28 cellular contexts compared by ENCODE assay signal in genomic region chr12:88306471-88307069, GRCh38.
DNase-seq lines count a peak whose midpoint lies in the region; ATAC-seq, FAIRE-seq and TF ChIP-seq lines count a peak whose summit lies in the region.
"Had no signal": no experiment of that assay in that cellular context is flagged by ENCODE, and none has a peak within 500 bp of the region (broad histone marks: within the 10 kb centered on the region; RNA-seq: fewer than 3 reads in every experiment).

No MANE protein-coding gene starts in this region.

- H3K4me1 Mint-ChIP-seq in astrocyte (ENCODE audit: low read depth, unreplicated experiment), result peaks cover 28% of the 10 kb centered on the region
- H3K4me1 Mint-ChIP-seq in activated CD4-positive, alpha-beta memory T cell treated with anti-CD3 and anti-CD28 coated beads, Interleukin-2, amount 10 ng/mL, durations not matched to agents 7 days and 5 days, result peaks cover 6% of the 10 kb centered on the region
- H3K4me1 Mint-ChIP-seq: activated naive CD8-positive, alpha-beta T cell treated with anti-CD3 and anti-CD28 coated beads for 36 hours; CD14-positive monocyte; T-cell had no signal

- H2AFZ ChIP-seq in astrocyte (ENCODE audit: low read depth, low read length), result no peak overlapping the region

- no peaks in the 10 kb centered on the region for H3K27me3 ChIP-seq in astrocyte (ENCODE audit: insufficient read depth, low read length)
- H3K27me3 ChIP-seq: left lung, SJCRH30, vagina had no signal

- POLR2A ChIA-PET in activated CD4-positive, alpha-beta memory T cell treated with anti-CD3 and anti-CD28 coated beads, Interleukin-2, amount 10 ng/mL, durations not matched to agents 7 days and 5 days (lab: Charles Lee), result no interaction called here

- TF ChIP-seq CTCF in astrocyte (IDR thresholded peaks at IDR 0.05; ENCODE audit: insufficient read depth, low read depth, low read length), result no peak
- TF ChIP-seq CTCF in omental fat pad (IDR thresholded peaks at IDR 0.05), result no peak

- no peak overlapping the region for H3K27ac Mint-ChIP-seq in astrocyte (ENCODE audit: unreplicated experiment)
- no peak overlapping the region for H3K27ac Mint-ChIP-seq in activated CD4-positive, alpha-beta memory T cell treated with anti-CD3 and anti-CD28 coated beads, Interleukin-2, amount 10 ng/mL, durations not matched to agents 7 days and 5 days
- H3K27ac Mint-ChIP-seq: activated naive CD8-positive, alpha-beta T cell treated with anti-CD3 and anti-CD28 coated beads for 36 hours; CD14-positive monocyte; naive thymus-derived CD4-positive, alpha-beta T cell; T-cell had no signal

- no peak overlapping the region for H3K4me2 ChIP-seq in astrocyte (ENCODE audit: low read length)

- H3K79me2 ChIP-seq in astrocyte (ENCODE audit: insufficient read depth, low read length), result no peaks in the 10 kb centered on the region

- no peak overlapping the region for H3K9ac ChIP-seq in astrocyte (ENCODE audit: low read length)

- CTCF ChIA-PET in activated CD4-positive, alpha-beta memory T cell treated with anti-CD3 and anti-CD28 coated beads, Interleukin-2, amount 10 ng/mL, durations not matched to agents 7 days and 5 days (lab: Charles Lee), result no interaction called here

- H3K9me3 Mint-ChIP-seq in astrocyte (ENCODE audit: unreplicated experiment), result no peaks in the 10 kb centered on the region
- H3K9me3 Mint-ChIP-seq in activated CD4-positive, alpha-beta memory T cell treated with anti-CD3 and anti-CD28 coated beads, Interleukin-2, amount 10 ng/mL, durations not matched to agents 7 days and 5 days, result no peaks in the 10 kb centered on the region
- H3K9me3 Mint-ChIP-seq: activated naive CD8-positive, alpha-beta T cell treated with anti-CD3 and anti-CD28 coated beads for 36 hours had no signal

- peak; percentile 90 for DNase-seq in NCI-H226
- no peak for DNase-seq in astrocyte (ENCODE audit: low read depth)
- DNase-seq in omental fat pad (ENCODE audit: low spot score), result no peak
- DNase-seq in NCI-H2107 treated with DMSO at 0.1 percent for 48 hours (lab: John Stamatoyannopoulos, UW; ENCODE audit: unreplicated experiment), result no peak
- no peak for DNase-seq in activated CD4-positive, alpha-beta memory T cell treated with anti-CD3 and anti-CD28 coated beads, Interleukin-2, amount 10 ng/mL, durations not matched to agents 7 days and 5 days
- DNase-seq in stimulated activated CD4-positive, alpha-beta T cell treated with anti-CD3 and anti-CD28 coated beads, Interleukin-15, amount 100 ng/mL, for 24 hours, result no peak
- DNase-seq: activated CD4-positive, alpha-beta T cell treated with anti-CD3 and anti-CD28 coated beads for 4 hours; activated CD8-positive, alpha-beta memory T cell treated with anti-CD3 and anti-CD28 coated beads for 24 hours; activated effector memory CD4-positive, alpha-beta T cell treated with Interleukin-2 at 50 U/mL for 16 hours; activated naive CD8-positive, alpha-beta T cell treated with anti-CD3 and anti-CD28 coated beads for 36 hours; Kasumi-1; left lung; naive thymus-derived CD4-positive, alpha-beta T cell; NCI-H1694 treated with DMSO at 0.1 percent for 48 hours; NCI-H2171; NCI-H524 treated with DMSO at 0.1 percent for 48 hours; occipital lobe; SJCRH30; stimulated activated naive CD4-positive, alpha-beta T cell treated with Interleukin-2 at 50 U/mL for 16 hours; T-cell had no signal

- H3K36me3 Mint-ChIP-seq in astrocyte (ENCODE audit: low read depth, unreplicated experiment), result no peaks in the 10 kb centered on the region
- no peaks in the 10 kb centered on the region for H3K36me3 Mint-ChIP-seq in activated CD4-positive, alpha-beta memory T cell treated with anti-CD3 and anti-CD28 coated beads, Interleukin-2, amount 10 ng/mL, durations not matched to agents 7 days and 5 days (ENCODE audit: low read depth)
- H3K36me3 Mint-ChIP-seq: activated naive CD8-positive, alpha-beta T cell treated with anti-CD3 and anti-CD28 coated beads for 36 hours; CD14-positive monocyte; naive thymus-derived CD4-positive, alpha-beta T cell; T-cell had no signal

- peaks cover 26% of the 10 kb centered on the region for H3K4me1 ChIP-seq in astrocyte (ENCODE audit: insufficient read depth, low read length)
- H3K4me1 ChIP-seq: left lung, vagina had no signal

- no peak overlapping the region for H3K4me3 Mint-ChIP-seq in astrocyte (ENCODE audit: unreplicated experiment)
- H3K4me3 Mint-ChIP-seq in activated CD4-positive, alpha-beta memory T cell treated with anti-CD3 and anti-CD28 coated beads, Interleukin-2, amount 10 ng/mL, durations not matched to agents 7 days and 5 days, result no peak overlapping the region
- H3K4me3 Mint-ChIP-seq: activated naive CD8-positive, alpha-beta T cell treated with anti-CD3 and anti-CD28 coated beads for 36 hours; CD14-positive monocyte; naive thymus-derived CD4-positive, alpha-beta T cell; T-cell had no signal

- ATAC-seq in GM21717 (IDR thresholded peaks at IDR 0.05; ENCODE audit: unreplicated experiment) (peak; percentile 51), omental fat pad (ENCODE audit: low FRiP score) (peak; percentile 64), GM21529 (IDR thresholded peaks at IDR 0.05; ENCODE audit: unreplicated experiment) (no peak)
- ATAC-seq: left lung; naive thymus-derived CD4-positive, alpha-beta T cell; T-cell had no signal

- no peaks in the 10 kb centered on the region for H4K20me1 ChIP-seq in astrocyte (ENCODE audit: insufficient read depth, low read length)

- no peaks in the 10 kb centered on the region for H3K27me3 Mint-ChIP-seq in astrocyte (ENCODE audit: low read depth, unreplicated experiment)
- peaks cover under 1% of the 10 kb centered on the region for H3K27me3 Mint-ChIP-seq in activated CD4-positive, alpha-beta memory T cell treated with anti-CD3 and anti-CD28 coated beads, Interleukin-2, amount 10 ng/mL, durations not matched to agents 7 days and 5 days
- H3K27me3 Mint-ChIP-seq: T-cell had no signal

- no peak overlapping the region for H3K27ac ChIP-seq in astrocyte (ENCODE audit: low read depth, low read length)
- H3K27ac ChIP-seq: HL-60, left lung, SJCRH30, vagina had no signal

- FAIRE-seq in astrocyte (lab: Jason Lieb, UNC), result peak; percentile 13
- FAIRE-seq: endothelial cell of umbilical vein, GM12892, TTC549 had no signal

- no peaks in the 10 kb centered on the region for H3K9me3 ChIP-seq in astrocyte (ENCODE audit: insufficient read depth, low read depth, low read length)
- H3K9me3 ChIP-seq: left lung, SJCRH30, vagina had no signal

- H3K36me3 ChIP-seq in astrocyte (ENCODE audit: insufficient read depth, low read length), result no peaks in the 10 kb centered on the region
- H3K36me3 ChIP-seq: left lung, SJCRH30, vagina had no signal

- H3K4me3 ChIP-seq in astrocyte (ENCODE audit: insufficient read depth, low read depth, low read length), result no peak overlapping the region
- H3K4me3 ChIP-seq: left lung, SJCRH30, vagina had no signal
